In genomic region chr7:55951637-55952351, GRCh38 we compare ENCODE assay signal across 8 cellular contexts. TPM values are rescaled to one million over a fixed set of nuclear protein-coding genes. Genes with fewer than 3 reads are reported as not detected.
DNase-seq lines count a peak whose midpoint lies in the region; ATAC-seq and TF ChIP-seq lines count a peak whose summit lies in the region.

MRPS17 (plus strand) TSS chr7:55951877; CDS start chr7:55953196, 1,319 bp downstream.

- peak; percentile 100 for ATAC-seq in GM21526 (IDR thresholded peaks at IDR 0.05; ENCODE audit: low FRiP score, unreplicated experiment)

- TF ChIP-seq CTCF in epithelial cell of esophagus (IDR thresholded peaks at IDR 0.05; ENCODE audit: insufficient read depth, low read depth, low read length, missing control alignments) = no peak

- H3K4me3 ChIP-seq in epithelial cell of esophagus (ENCODE audit: low read length) (peak within 1 kb of the TSS; percentile 98), mononuclear cell (ENCODE audit: low read length) (peak within 1 kb of the TSS; percentile 76)

- H3K9me3 ChIP-seq in mononuclear cell (ENCODE audit: low read depth, low read length) = no peaks in the 10 kb centered on the region

- H3K27me3 ChIP-seq in mononuclear cell (ENCODE audit: insufficient read depth, low read length) = no peaks in the 10 kb centered on the region

- H3K4me1 ChIP-seq in mononuclear cell (ENCODE audit: insufficient read depth, low read length) = peaks cover 8% of the 10 kb centered on the region

- DNase-seq in DMS 273 treated with DMSO at 0.1 percent for 48 hours (lab: John Stamatoyannopoulos, UW) (peak; percentile 88), HuH-7.5 (ENCODE audit: low spot score) (peak; percentile 98), OCI-M1 (lab: John Stamatoyannopoulos, UW) (peak; percentile 87), activated T-cell treated with anti-CD3 and anti-CD28 coated beads for 24 hours (ENCODE audit: low read depth) (peak; percentile 88), epithelial cell of esophagus (ENCODE audit: low read depth) (peak; percentile 95)
- peak; percentile 74 to 83 for DNase-seq in stimulated activated CD8-positive, alpha-beta memory T cell treated with anti-CD3 and anti-CD28 coated beads, Interleukin-4, amount 100 ng/mL, for 1 hour (ENCODE audit: low read depth in 2 of 2, low spot score in 1 of 2)

RNA-seq across cellular contexts. Expression of gene MRPS17, which starts in this region (rescaled TPM):
- total RNA-seq in mononuclear cell = 6.4 TPM

Comparison
In these comparisons a context has a peak if more than half of its experiments do, and no peak if none do; other contexts are left out.
1. Peak in every context shown above with its lines: DNase-seq, ATAC-seq and H3K4me3 ChIP-seq.